In the genomic region with DNA sequence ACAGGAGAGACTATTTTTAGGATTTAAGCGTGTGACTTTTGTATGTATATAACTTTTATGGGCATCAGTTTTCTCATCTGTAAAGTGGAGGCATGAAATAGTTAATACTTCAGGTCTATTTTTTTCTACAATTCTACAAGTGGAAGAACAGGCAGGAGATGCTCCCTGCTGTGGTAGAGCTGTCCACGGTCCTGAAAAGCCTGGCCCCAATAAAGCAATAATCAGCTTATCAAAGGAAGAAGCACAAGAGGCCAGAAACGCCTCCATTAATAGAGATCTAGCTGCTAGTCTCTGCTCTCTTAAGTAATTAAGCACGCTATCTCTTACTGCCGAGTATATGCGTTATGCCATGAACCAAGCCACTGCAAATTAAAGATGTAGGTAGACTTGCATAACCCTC, we compare ENCODE assay signal across 10 cellular contexts. TPM values are rescaled to one million over a fixed set of nuclear protein-coding genes. Genes with fewer than 3 reads are reported as not detected.
DNase-seq lines count a peak whose midpoint lies in the region; ATAC-seq and TF ChIP-seq lines count a peak whose summit lies in the region.
"Had no signal": no experiment of that assay in that cellular context is flagged by ENCODE, and none has a peak within 500 bp of the region (broad histone marks: within the 10 kb centered on the region; RNA-seq: fewer than 3 reads in every experiment).

No MANE protein-coding gene starts in this region.

- no peak for ATAC-seq in GM18520 (IDR thresholded peaks at IDR 0.05; ENCODE audit: unreplicated experiment)
- ATAC-seq: T-cell had no signal

- H3K79me2 ChIP-seq in fibroblast of lung (ENCODE audit: control insufficient read depth, insufficient read depth, low read length): no peaks in the 10 kb centered on the region

- H3K4me1 ChIP-seq in fibroblast of lung (ENCODE audit: control insufficient read depth, extremely low read depth, insufficient read depth, low read length): no peaks in the 10 kb centered on the region
- H3K4me1 ChIP-seq: BLaER1 had no signal

- H3K36me3 ChIP-seq in fibroblast of lung (ENCODE audit: control insufficient read depth, insufficient read depth, low read length): no peaks in the 10 kb centered on the region
- H3K36me3 ChIP-seq: BLaER1 had no signal

- no peak overlapping the region for H3K4me2 ChIP-seq in fibroblast of lung (ENCODE audit: extremely low read depth, insufficient read depth, low read length)
- H3K4me2 ChIP-seq: BLaER1 had no signal

- no peaks in the 10 kb centered on the region for H3K27me3 ChIP-seq in fibroblast of lung (ENCODE audit: control insufficient read depth, insufficient read depth, low read length)
- H3K27me3 ChIP-seq: BLaER1 had no signal

- H4K20me1 ChIP-seq in fibroblast of lung (ENCODE audit: control insufficient read depth, extremely low read depth, insufficient read depth, low read length): no peaks in the 10 kb centered on the region
- H4K20me1 ChIP-seq: BLaER1 had no signal

- H2AFZ ChIP-seq in fibroblast of lung (ENCODE audit: low read length): no peak overlapping the region

- no peak overlapping the region for H3K27ac ChIP-seq in fibroblast of lung (ENCODE audit: insufficient read depth, low read length)
- H3K27ac ChIP-seq: BLaER1 had no signal

- no peak overlapping the region for H3K4me3 ChIP-seq in fibroblast of lung (replicated peaks in 1 of 4; ENCODE audit: control extremely low read depth in 1 of 4, insufficient read depth in 1 of 4, low read depth in 3 of 4, low read length in 4 of 4)
- H3K4me3 ChIP-seq: BLaER1 had no signal

- DNase-seq in activated CD4-positive, alpha-beta T cell treated with anti-CD3 and anti-CD28 coated beads for 24 hours (ENCODE audit: low read depth in 2 of 2): peak; percentile 3 to 4
- DNase-seq in activated CD4-positive, alpha-beta T cell treated with anti-CD3 and anti-CD28 coated beads, Interleukin-2, amount 50 U/mL, for 4 hours: no peak
- DNase-seq in fibroblast of lung (ENCODE audit: low read depth in 2 of 2) (peak; percentile 58 to 74), NCI-H2029 treated with DMSO at 0.1 percent for 48 hours (lab: John Stamatoyannopoulos, UW) (no peak), 8988T (no peak)
- peak; percentile 20 for DNase-seq in stimulated activated CD4-positive, alpha-beta T cell treated with anti-CD3 and anti-CD28 coated beads, Interleukin-1b, Interleukin-23, amount 100 ng/mL, for 48 hours

- no peak overlapping the region for H3K9ac ChIP-seq in fibroblast of lung (ENCODE audit: insufficient read depth, low read length)
- H3K9ac ChIP-seq: BLaER1 had no signal

- H3K9me3 ChIP-seq in fibroblast of lung (ENCODE audit: control insufficient read depth, insufficient read depth, low read depth, low read length): no peaks in the 10 kb centered on the region
- H3K9me3 ChIP-seq: BLaER1 had no signal

- no peak for TF ChIP-seq CTCF in fibroblast of lung (conservative IDR thresholded peaks at IDR 0.05 in 1 of 2, IDR thresholded peaks at IDR 0.05 in 1 of 2; ENCODE audit: low read depth in 1 of 2, low read length in 2 of 2)

TF ChIP-seq in PFSK-1, 5 proteins besides CTCF, POLR2A, EP300 and RAD21:
- TF ChIP-seq, protein P1, sequence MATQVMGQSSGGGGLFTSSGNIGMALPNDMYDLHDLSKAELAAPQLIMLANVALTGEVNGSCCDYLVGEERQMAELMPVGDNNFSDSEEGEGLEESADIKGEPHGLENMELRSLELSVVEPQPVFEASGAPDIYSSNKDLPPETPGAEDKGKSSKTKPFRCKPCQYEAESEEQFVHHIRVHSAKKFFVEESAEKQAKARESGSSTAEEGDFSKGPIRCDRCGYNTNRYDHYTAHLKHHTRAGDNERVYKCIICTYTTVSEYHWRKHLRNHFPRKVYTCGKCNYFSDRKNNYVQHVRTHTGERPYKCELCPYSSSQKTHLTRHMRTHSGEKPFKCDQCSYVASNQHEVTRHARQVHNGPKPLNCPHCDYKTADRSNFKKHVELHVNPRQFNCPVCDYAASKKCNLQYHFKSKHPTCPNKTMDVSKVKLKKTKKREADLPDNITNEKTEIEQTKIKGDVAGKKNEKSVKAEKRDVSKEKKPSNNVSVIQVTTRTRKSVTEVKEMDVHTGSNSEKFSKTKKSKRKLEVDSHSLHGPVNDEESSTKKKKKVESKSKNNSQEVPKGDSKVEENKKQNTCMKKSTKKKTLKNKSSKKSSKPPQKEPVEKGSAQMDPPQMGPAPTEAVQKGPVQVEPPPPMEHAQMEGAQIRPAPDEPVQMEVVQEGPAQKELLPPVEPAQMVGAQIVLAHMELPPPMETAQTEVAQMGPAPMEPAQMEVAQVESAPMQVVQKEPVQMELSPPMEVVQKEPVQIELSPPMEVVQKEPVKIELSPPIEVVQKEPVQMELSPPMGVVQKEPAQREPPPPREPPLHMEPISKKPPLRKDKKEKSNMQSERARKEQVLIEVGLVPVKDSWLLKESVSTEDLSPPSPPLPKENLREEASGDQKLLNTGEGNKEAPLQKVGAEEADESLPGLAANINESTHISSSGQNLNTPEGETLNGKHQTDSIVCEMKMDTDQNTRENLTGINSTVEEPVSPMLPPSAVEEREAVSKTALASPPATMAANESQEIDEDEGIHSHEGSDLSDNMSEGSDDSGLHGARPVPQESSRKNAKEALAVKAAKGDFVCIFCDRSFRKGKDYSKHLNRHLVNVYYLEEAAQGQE (IDR thresholded peaks at IDR 0.05; ENCODE audit: insufficient read depth in 1 of 2, low read depth in 2 of 2, low read length in 2 of 2): peak; percentile 89 to 98
- TF ChIP-seq FOXP2 (optimal IDR thresholded peaks at IDR 0.05; ENCODE audit: borderline replicate concordance, extremely low read depth, extremely low read length, insufficient read depth): no peak

RNA-seq across cellular contexts. Expression of a gene that starts 28.0 kb away (rescaled TPM):
- 9.0 TPM for polyA plus RNA-seq in PFSK-1 (2012; ENCODE audit: insufficient read length, low read depth)
- total RNA-seq in fibroblast of lung: 16.2 and 18.2 TPM in 2 replicates
- polyA plus RNA-seq in fibroblast of lung: 10.5 and 19.5 TPM in 2 replicates
- 6.8 and 11.0 TPM in 2 replicates for polyA plus RNA-seq in fibroblast of lung (2012)
- polyA minus RNA-seq in fibroblast of lung (ENCODE audit: low replicate concordance): 5.9 and 7.0 TPM in 2 replicates

Comparison
In these comparisons a context has a peak if more than half of its experiments do, and no peak if none do; other contexts are left out.
1. DNase-seq: peak in activated CD4-positive, alpha-beta T cell treated with anti-CD3 and anti-CD28 coated beads for 24 hours (2 of 2), fibroblast of lung (2 of 2) and stimulated activated CD4-positive, alpha-beta T cell treated with anti-CD3 and anti-CD28 coated beads, Interleukin-1b, Interleukin-23, amount 100 ng/mL, for 48 hours (single experiment); none in activated CD4-positive, alpha-beta T cell treated with anti-CD3 and anti-CD28 coated beads, Interleukin-2, amount 50 U/mL, for 4 hours (0 of 2), NCI-H2029 treated with DMSO at 0.1 percent for 48 hours (single experiment) and 8988T (single experiment).